ENCODE assay signal across 13 cellular contexts in genomic region chr2:31031132-31031706, GRCh38.
DNase-seq lines count a peak whose midpoint lies in the region; ATAC-seq and TF ChIP-seq lines count a peak whose summit lies in the region.
"Had no signal": no experiment of that assay in that cellular context is flagged by ENCODE, and none has a peak within 500 bp of the region (broad histone marks: within the 10 kb centered on the region; RNA-seq: fewer than 3 reads in every experiment).

No MANE protein-coding gene starts in this region.

- no peak for TF ChIP-seq CTCF in GM13977 (IDR thresholded peaks at IDR 0.05; ENCODE audit: extremely low read depth, insufficient read depth, missing control alignments)

- ATAC-seq in GM19372 (IDR thresholded peaks at IDR 0.05; ENCODE audit: low read depth, unreplicated experiment): peak; percentile 97
- peak; percentile 92 for ATAC-seq in HG02610 (IDR thresholded peaks at IDR 0.05; ENCODE audit: unreplicated experiment)
- peak; percentile 92 for ATAC-seq in HG03354 (IDR thresholded peaks at IDR 0.05; ENCODE audit: poor library complexity, severe bottlenecking, unreplicated experiment)
- ATAC-seq in HG02623 (IDR thresholded peaks at IDR 0.05; ENCODE audit: unreplicated experiment): no peak
- ATAC-seq: left ventricle myocardium superior had no signal

- in situ Hi-C loops in GM13977 (cut with MboI; ENCODE audit: low pct_unique_long_range_greater_than_20kb, low sequenced_read_pairs, unreplicated experiment): no loop called here
- in situ Hi-C loops in G401 (cut with HindIII; ENCODE audit: low sequenced_read_pairs): no loop called here

- DNase-seq in GM13977 (ENCODE audit: low spot score) (peak; percentile 44), DMS114 treated with DMSO at 0.1 percent for 48 hours (lab: John Stamatoyannopoulos, UW; ENCODE audit: unreplicated experiment) (no peak), G401 (ENCODE audit: low spot score) (no peak)
- no peak for DNase-seq in activated CD8-positive, alpha-beta memory T cell treated with anti-CD3 and anti-CD28 coated beads for 24 hours
- DNase-seq: Caco-2; left ventricle myocardium superior; NCI-H2081 treated with DMSO at 0.1 percent for 48 hours; stimulated activated CD4-positive, alpha-beta T cell treated with anti-CD3 and anti-CD28 coated beads, Interleukin-4, amount 100 ng/mL, for 1 hour; stimulated activated naive B cell treated with anti-CD40 and anti-IgM and Interleukin-4, amounts not matched to agents 10 μg/mL and 1 μg/mL and 100 μg/mL, for 72 hours had no signal
